11 cellular contexts compared by ENCODE assay signal in the genomic region with DNA sequence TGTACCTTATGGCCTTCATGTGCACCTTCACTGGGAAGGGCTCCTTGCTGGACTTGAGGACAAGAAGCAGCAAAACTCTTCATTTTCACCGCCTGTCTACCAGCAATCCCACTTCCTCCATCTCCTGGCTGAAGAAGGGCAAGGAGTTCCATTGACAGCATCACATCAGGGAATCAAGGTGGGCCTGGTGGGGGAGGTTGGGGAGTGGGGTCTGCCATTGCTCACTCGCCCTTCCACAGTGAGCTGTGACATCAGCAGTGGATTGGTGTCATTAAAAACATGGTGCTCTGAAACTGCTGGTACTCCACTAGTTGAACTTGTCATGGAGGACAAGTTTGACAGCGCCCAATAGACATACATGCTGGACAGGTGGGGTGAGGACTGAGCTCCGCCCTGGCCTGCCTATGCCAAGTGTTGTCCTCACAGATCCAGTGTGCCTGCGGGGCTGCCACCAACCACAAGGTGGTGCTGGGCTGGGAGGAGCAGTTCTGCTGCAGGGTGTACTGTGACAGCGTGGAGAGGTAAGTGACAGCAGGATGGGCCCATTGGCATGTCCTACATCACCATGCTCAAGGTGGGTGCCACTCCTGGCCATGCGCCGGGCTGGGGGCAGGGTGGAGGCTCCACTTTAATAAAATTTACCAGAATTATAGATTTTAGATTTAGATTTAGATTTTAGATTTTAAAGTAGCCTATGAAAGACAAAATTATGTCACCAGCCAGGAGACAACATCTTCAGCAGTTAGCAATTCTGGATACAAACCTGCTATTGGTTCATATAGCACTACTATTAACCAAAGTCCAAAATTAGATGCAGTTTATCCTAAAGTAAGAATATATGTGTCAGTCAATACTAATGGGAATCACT.
DNase-seq lines count a peak whose midpoint lies in the region; ATAC-seq and TF ChIP-seq lines count a peak whose summit lies in the region.
"Had no signal": no experiment of that assay in that cellular context is flagged by ENCODE, and none has a peak within 500 bp of the region (broad histone marks: within the 10 kb centered on the region; RNA-seq: fewer than 3 reads in every experiment).

No MANE protein-coding gene starts in this region.

- peak; percentile 51; the same call in 1 of the 2 replicates for TF ChIP-seq CTCF in HFFc6 (IDR thresholded peaks at IDR 0.05)
- peak; percentile 72 for TF ChIP-seq CTCF in PC-9 (conservative IDR thresholded peaks at IDR 0.05)
- TF ChIP-seq CTCF in H9 (conservative IDR thresholded peaks at IDR 0.05) = no peak; the same call in 2 of the 3 replicates

- no peak overlapping the region for H4K8ac ChIP-seq in H9 (replicated peaks; ENCODE audit: insufficient read length, low read depth, low read length)

- H3K4me1 Mint-ChIP-seq in HFFc6 (ENCODE audit: low read depth) (no peaks in the 10 kb centered on the region), H9 (no peaks in the 10 kb centered on the region)
- no peaks in the 10 kb centered on the region for H3K4me1 Mint-ChIP-seq in activated naive CD8-positive, alpha-beta T cell treated with anti-CD3 and anti-CD28 coated beads, Interleukin-2, amount 50 U/mL, for 24 hours
- H3K4me1 Mint-ChIP-seq: naive thymus-derived CD4-positive, alpha-beta T cell had no signal

- H3K27ac ChIP-seq in PC-9 = no peak overlapping the region
- H3K27ac ChIP-seq in H9 (ENCODE audit: insufficient read length, low read depth, low read length) = no peak overlapping the region
- H3K27ac ChIP-seq: epithelial cell of prostate had no signal

- H3K23me2 ChIP-seq in H9 (ENCODE audit: insufficient read length, low read depth, low read length, poor library complexity, severe bottlenecking) = no peaks in the 10 kb centered on the region

- H3K9ac ChIP-seq in H9 (ENCODE audit: extremely low read depth, insufficient read length, low read length) = no peak overlapping the region

- H2BK20ac ChIP-seq in H9 (ENCODE audit: low read depth, low read length, poor library complexity, severe bottlenecking) = no peak overlapping the region

- no peak overlapping the region for H4K5ac ChIP-seq in H9 (ENCODE audit: insufficient read length, low read depth, low read length)

- H4K20me1 ChIP-seq in PC-9 (ENCODE audit: insufficient read depth) (no peaks in the 10 kb centered on the region), H9 (ENCODE audit: control insufficient read depth, insufficient read depth, insufficient read length) (no peaks in the 10 kb centered on the region)

- H3F3A ChIP-seq in PC-9 (ENCODE audit: insufficient read depth, low read depth) = no peaks in the 10 kb centered on the region

- no peak overlapping the region for H4K91ac ChIP-seq in H9 (ENCODE audit: insufficient read length, low read depth, low read length)

- no peak overlapping the region for H2AK5ac ChIP-seq in H9 (ENCODE audit: insufficient read length, low read length)

- H3K36me3 Mint-ChIP-seq in HFFc6 (ENCODE audit: low read depth) (no peaks in the 10 kb centered on the region; the same call in 1 of the 2 replicates), H9 (ENCODE audit: insufficient read depth in 1 of 3, low read depth in 3 of 3) (peaks cover 3 to 21% (median 12%) of the 10 kb centered on the region in 3 experiments; a peak in 6 of 7 replicates)
- no peaks in the 10 kb centered on the region for H3K36me3 Mint-ChIP-seq in activated naive CD8-positive, alpha-beta T cell treated with anti-CD3 and anti-CD28 coated beads, Interleukin-2, amount 50 U/mL, for 24 hours (ENCODE audit: low read depth)
- H3K36me3 Mint-ChIP-seq: naive thymus-derived CD4-positive, alpha-beta T cell had no signal

- H3K79me2 ChIP-seq in PC-9 (ENCODE audit: low read depth) = no peaks in the 10 kb centered on the region
- no peaks in the 10 kb centered on the region for H3K79me2 ChIP-seq in H9 (ENCODE audit: insufficient read depth, low read length)

- H3K27me3 Mint-ChIP-seq in HFFc6 (ENCODE audit: insufficient read depth) (no peaks in the 10 kb centered on the region; the same call in 1 of the 2 replicates), H9 (ENCODE audit: low read depth) (peaks cover 3% of the 10 kb centered on the region)
- no peaks in the 10 kb centered on the region for H3K27me3 Mint-ChIP-seq in activated naive CD8-positive, alpha-beta T cell treated with anti-CD3 and anti-CD28 coated beads, Interleukin-2, amount 50 U/mL, for 24 hours
- H3K27me3 Mint-ChIP-seq: naive thymus-derived CD4-positive, alpha-beta T cell had no signal

- H2BK5ac ChIP-seq in H9 (ENCODE audit: insufficient read length, low read length) = no peak overlapping the region

- no peak overlapping the region for H3K4ac ChIP-seq in H9 (ENCODE audit: low read depth, low read length)

- no peak overlapping the region for H3K23ac ChIP-seq in H9 (ENCODE audit: insufficient read length, low read depth, low read length)

- no CpG with 5 or more reads among the region's 8 CpGs for WGBS in H9 (ENCODE audit: extremely low coverage, insufficient read length, low lambda C conversion rate)

- intact Hi-C loops in PC-9 (cut with micrococcal nuclease; ENCODE audit: unreplicated experiment) (no loop called here), left colon (cut with DNase I, micrococcal nuclease) (no loop called here)

- POLR2A ChIA-PET in PC-9 (lab: Charles Lee; ENCODE audit: unreplicated experiment) = no interaction called here

- H3K4me3 Mint-ChIP-seq in HFFc6 = no peak overlapping the region
- H3K4me3 Mint-ChIP-seq in activated naive CD8-positive, alpha-beta T cell treated with anti-CD3 and anti-CD28 coated beads, Interleukin-2, amount 50 U/mL, for 24 hours = no peak overlapping the region
- no peak overlapping the region for H3K4me3 Mint-ChIP-seq in H9
- H3K4me3 Mint-ChIP-seq: CD8-positive, alpha-beta memory T cell; naive thymus-derived CD4-positive, alpha-beta T cell had no signal

- no peak overlapping the region for H2BK15ac ChIP-seq in H9 (ENCODE audit: low read depth, low read length)

- no peaks in the 10 kb centered on the region; the same call in 1 of the 2 replicates for H3K9me2 ChIP-seq in PC-9 (ENCODE audit: insufficient read depth)

- no peak overlapping the region for H3K27ac Mint-ChIP-seq in HFFc6
- H3K27ac Mint-ChIP-seq in activated naive CD8-positive, alpha-beta T cell treated with anti-CD3 and anti-CD28 coated beads, Interleukin-2, amount 50 U/mL, for 24 hours = no peak overlapping the region
- H3K27ac Mint-ChIP-seq in H9 = no peak overlapping the region
- H3K27ac Mint-ChIP-seq: CD8-positive, alpha-beta memory T cell; naive thymus-derived CD4-positive, alpha-beta T cell had no signal

- H3K4me3 ChIP-seq in PC-9 (no peak overlapping the region), iPS-18c (ENCODE audit: insufficient read depth, low read depth, low read length) (0 out of 2 replicates have a peak overlapping the region, but pooled peaks have one; percentile 15)

- no peaks in the 10 kb centered on the region for H3K36me3 ChIP-seq in PC-9 (ENCODE audit: low read depth)

- H3K4me2 ChIP-seq in PC-9 (no peak overlapping the region), H9 (ENCODE audit: insufficient read depth, insufficient read length, low read length) (no peak overlapping the region)

- CTCF ChIA-PET in PC-9 (lab: Charles Lee) = no interaction called here

- H3K9me3 Mint-ChIP-seq in HFFc6 (peaks cover 27% of the 10 kb centered on the region), H9 (peaks cover 77 to 82% of the 10 kb centered on the region in 2 experiments)
- peaks cover 4% of the 10 kb centered on the region for H3K9me3 Mint-ChIP-seq in activated naive CD8-positive, alpha-beta T cell treated with anti-CD3 and anti-CD28 coated beads, Interleukin-2, amount 50 U/mL, for 24 hours

- no peaks in the 10 kb centered on the region for H3K79me1 ChIP-seq in H9 (ENCODE audit: insufficient read depth, low read depth, low read length, poor library complexity, severe bottlenecking)

- H3K4me1 ChIP-seq in PC-9 (replicated peaks; ENCODE audit: insufficient read depth) (no peaks in the 10 kb centered on the region), H9 (ENCODE audit: insufficient read depth, low read length) (no peaks in the 10 kb centered on the region)

- no peak overlapping the region for H2AFZ ChIP-seq in PC-9
- no peak overlapping the region for H2AFZ ChIP-seq in H9 (ENCODE audit: low read length)

- no peak overlapping the region for H2BK120ac ChIP-seq in H9 (ENCODE audit: low read depth, low read length, poor library complexity, severe bottlenecking)

- DNase-seq in COLO829 (ENCODE audit: low spot score) (peak; percentile 8), HFFc6 (peak; percentile 7), PC-9 (peak in 1 of 2 experiments; percentile 39), left colon (no peak), H9 (no peak), NCI-H2171 treated with DMSO at 0.1 percent for 48 hours (lab: John Stamatoyannopoulos, UW) (no peak)
- no peak for DNase-seq in activated naive CD8-positive, alpha-beta T cell treated with anti-CD3 and anti-CD28 coated beads, Interleukin-2, amount 50 U/mL, for 24 hours
- DNase-seq: CD8-positive, alpha-beta memory T cell; naive thymus-derived CD4-positive, alpha-beta T cell had no signal

- H3T11ph ChIP-seq in H9 (ENCODE audit: low read length) = no peak overlapping the region

- H3K18ac ChIP-seq in H9 (ENCODE audit: insufficient read length, low read depth, low read length) = no peak overlapping the region

- no peaks in the 10 kb centered on the region for H3K27me3 ChIP-seq in PC-9 (ENCODE audit: insufficient read depth, low read depth)
- H3K27me3 ChIP-seq in H9 (ENCODE audit: insufficient read depth, low read length) = no peaks in the 10 kb centered on the region; the same call in 1 of the 2 replicates

- H3K9me3 ChIP-seq in PC-9 (ENCODE audit: insufficient read depth, low read depth) = no peaks in the 10 kb centered on the region
- peaks cover 31% of the 10 kb centered on the region for H3K9me3 ChIP-seq in iPS-18c (ENCODE audit: control insufficient read depth, insufficient read depth, low read length)
- peaks cover 71% of the 10 kb centered on the region for H3K9me3 ChIP-seq in H9 (ENCODE audit: control insufficient read depth, low read depth, low read length)

- no peak overlapping the region for H2BK12ac ChIP-seq in H9 (ENCODE audit: insufficient read length, low read depth, low read length)

- no peak overlapping the region for H3K14ac ChIP-seq in H9 (ENCODE audit: insufficient read depth, low read length)

- no peak for ATAC-seq in left colon
- no peak for ATAC-seq in activated naive CD8-positive, alpha-beta T cell treated with anti-CD3 and anti-CD28 coated beads, Interleukin-2, amount 50 U/mL, for 24 hours
- ATAC-seq: naive thymus-derived CD4-positive, alpha-beta T cell had no signal

- H3K56ac ChIP-seq in H9 (ENCODE audit: insufficient read length, low read depth, low read length) = no peak overlapping the region

- no TSS peak for BruUV-seq in PC-9 (replicated peaks; lab: Mats Ljungman, UMichigan)

Comparison
In these comparisons a context has a peak if more than half of its experiments do, and no peak if none do; other contexts are left out.
1. DNase-seq: peak in COLO829 (single experiment) and HFFc6 (single experiment); none in left colon (0 of 2), activated naive CD8-positive, alpha-beta T cell treated with anti-CD3 and anti-CD28 coated beads, Interleukin-2, amount 50 U/mL, for 24 hours (single experiment), H9 (single experiment) and NCI-H2171 treated with DMSO at 0.1 percent for 48 hours (single experiment).